Comparison of ENCODE assay signal across 8 cellular contexts in genomic region chr1:51729156-51729823, GRCh38.
DNase-seq lines count a peak whose midpoint lies in the region; ATAC-seq and TF ChIP-seq lines count a peak whose summit lies in the region.

No MANE protein-coding gene starts in this region.

- TF ChIP-seq CTCF in GM06990 (IDR thresholded peaks at IDR 0.05; ENCODE audit: insufficient read depth, low read length, poor library complexity, severe bottlenecking) (no peak), HFFc6 (IDR thresholded peaks at IDR 0.05) (no peak), ovary (IDR thresholded peaks at IDR 0.05) (no peak), thyroid gland (IDR thresholded peaks at IDR 0.05) (no peak)

- H3K27me3 ChIP-seq in GM06990 (replicated peaks; ENCODE audit: control insufficient read depth, insufficient read depth, low read length): no peaks in the 10 kb centered on the region
- no peaks in the 10 kb centered on the region for H3K27me3 ChIP-seq in ovary
- no peaks in the 10 kb centered on the region for H3K27me3 ChIP-seq in thyroid gland

- intact Hi-C loops in Right ventricle myocardium inferior (cut with DNase I) (no loop called here), ovary (cut with DNase I) (no loop called here), thyroid gland (cut with DNase I) (no loop called here)

- peak overlapping the region; percentile 89 for H3K4me3 Mint-ChIP-seq in HFFc6
- H3K4me3 Mint-ChIP-seq in activated naive CD4-positive, alpha-beta T cell treated with anti-CD3 and anti-CD28 coated beads, Interleukin-2, amount 50 U/mL, for 24 hours: peak overlapping the region; percentile 92

- H3K4me3 ChIP-seq in GM06990 (replicated peaks; ENCODE audit: low read depth, low read length) (peak overlapping the region; percentile 90), ovary (peak overlapping the region; percentile 63), thyroid gland (replicated peaks in 1 of 3) (peak overlapping the region; percentile 11 to 84 (median 59))

- no peaks in the 10 kb centered on the region for H3K9me3 ChIP-seq in ovary
- no peaks in the 10 kb centered on the region for H3K9me3 ChIP-seq in thyroid gland

- H3K27ac Mint-ChIP-seq in HFFc6: peak overlapping the region; percentile 58
- peak overlapping the region; percentile 97 for H3K27ac Mint-ChIP-seq in activated naive CD4-positive, alpha-beta T cell treated with anti-CD3 and anti-CD28 coated beads, Interleukin-2, amount 50 U/mL, for 24 hours

- TF ChIP-seq EP300 in ovary (IDR thresholded peaks at IDR 0.05): no peak

- H3K4me1 Mint-ChIP-seq in HFFc6 (ENCODE audit: low read depth): peaks cover 47% of the 10 kb centered on the region
- peaks cover 48% of the 10 kb centered on the region for H3K4me1 Mint-ChIP-seq in activated naive CD4-positive, alpha-beta T cell treated with anti-CD3 and anti-CD28 coated beads, Interleukin-2, amount 50 U/mL, for 24 hours

- H3K9me3 Mint-ChIP-seq in HFFc6: no peaks in the 10 kb centered on the region
- H3K9me3 Mint-ChIP-seq in activated naive CD4-positive, alpha-beta T cell treated with anti-CD3 and anti-CD28 coated beads, Interleukin-2, amount 50 U/mL, for 24 hours: no peaks in the 10 kb centered on the region

- H3K36me3 Mint-ChIP-seq in HFFc6 (ENCODE audit: low read depth): no peaks in the 10 kb centered on the region
- no peaks in the 10 kb centered on the region for H3K36me3 Mint-ChIP-seq in activated naive CD4-positive, alpha-beta T cell treated with anti-CD3 and anti-CD28 coated beads, Interleukin-2, amount 50 U/mL, for 24 hours

- peak; percentile 95 for ATAC-seq in Right ventricle myocardium inferior

- TF ChIP-seq POLR2A in ovary (IDR thresholded peaks at IDR 0.05): no peak
- peak in 1 of 2 donors; percentile 72 for TF ChIP-seq POLR2A in thyroid gland (IDR thresholded peaks at IDR 0.05)

- H3K36me3 ChIP-seq in GM06990 (ENCODE audit: control insufficient read depth, insufficient read depth, low read length) (no peaks in the 10 kb centered on the region; the same call in none of the 2 replicates), ovary (no peaks in the 10 kb centered on the region), thyroid gland (no peaks in the 10 kb centered on the region)

- WGBS in ovary, 3 donors: 0 to 4% (median 1%) methylated on average over 23 to 53 of the region's 53 CpGs
- 1 to 2% methylated on average over 21 to 32 of the region's 53 CpGs for WGBS in thyroid gland, 2 donors

- DNase-seq in GM06990 (ENCODE audit: extremely low read depth, insufficient read length) (peak; percentile 97), HFFc6 (peak; percentile 88), NAMALWA (ENCODE audit: low spot score) (peak; percentile 98), SK-N-DZ (ENCODE audit: low spot score) (peak; percentile 95), Right ventricle myocardium inferior (ENCODE audit: missing footprints) (peak; percentile 90), ovary (peak; percentile 71 to 87 (median 85)), thyroid gland (peak; percentile 99)

- H3K27ac ChIP-seq in ovary: peak overlapping the region; percentile 66 to 79
- peak overlapping the region; percentile 34 to 83 (median 69) for H3K27ac ChIP-seq in thyroid gland

- H3K27me3 Mint-ChIP-seq in HFFc6 (ENCODE audit: insufficient read depth): no peaks in the 10 kb centered on the region
- no peaks in the 10 kb centered on the region for H3K27me3 Mint-ChIP-seq in activated naive CD4-positive, alpha-beta T cell treated with anti-CD3 and anti-CD28 coated beads, Interleukin-2, amount 50 U/mL, for 24 hours

- H3K4me1 ChIP-seq in ovary (ENCODE audit: insufficient read depth) (peaks cover 14% of the 10 kb centered on the region), thyroid gland (peaks cover 32 to 45% of the 10 kb centered on the region in 2 donors)

Comparison
In these comparisons a context has a peak if more than half of its experiments do, and no peak if none do; other contexts are left out.
1. Peak in every context shown above with its lines: DNase-seq, ATAC-seq, H3K4me3 ChIP-seq and H3K27ac ChIP-seq.